In the genomic region with DNA sequence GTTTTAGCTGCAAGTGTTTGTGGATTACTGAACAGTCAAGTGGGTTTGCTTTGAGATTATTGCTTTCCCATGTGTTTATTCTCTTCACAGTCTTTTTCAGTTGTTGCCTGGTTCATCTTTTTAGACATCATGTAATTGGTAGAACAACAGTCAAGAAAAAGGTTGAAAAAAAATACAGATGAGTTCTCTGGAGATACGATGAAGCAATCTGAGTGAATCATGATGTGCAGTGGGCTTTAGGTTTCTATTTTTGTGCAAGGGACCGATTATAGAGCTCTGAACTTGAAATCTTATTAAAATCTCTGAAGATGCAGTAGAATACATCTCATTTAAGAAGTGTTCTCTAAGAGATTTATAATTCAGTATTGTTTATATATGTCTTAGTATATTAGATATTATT, we compare ENCODE assay signal across 18 cellular contexts.
"Had no signal": no experiment of that assay in that cellular context is flagged by ENCODE, and none has a peak within 500 bp of the region (broad histone marks: within the 10 kb centered on the region; RNA-seq: fewer than 3 reads in every experiment).

No MANE protein-coding gene starts in this region.

- H3K27me3 ChIP-seq: heart left ventricle, ovary, right atrium auricular region, sigmoid colon had no signal

- H3K4me3 ChIP-seq: dorsolateral prefrontal cortex, heart left ventricle, mucosa of descending colon, ovary, right atrium auricular region, sigmoid colon had no signal

- H3K27ac ChIP-seq: dorsolateral prefrontal cortex, heart left ventricle, ovary, right atrium auricular region, sigmoid colon had no signal

- DNase-seq: cortex of kidney; dorsolateral prefrontal cortex; effector CD8-positive, alpha-beta T cell; heart left ventricle; hippocampal formation; kidney glomerular epithelial cell; mammary epithelial cell; mucosa of descending colon; natural killer cell; ovary; sigmoid colon; small intestine; stimulated activated CD4-positive, alpha-beta T cell treated with anti-CD3 and anti-CD28 coated beads, Interleukin-2, amount 100 ng/mL, for 48 hours; stimulated activated naive CD4-positive, alpha-beta T cell treated with Interleukin-2 at 50 U/mL for 16 hours; trophoblast cell had no signal

- FAIRE-seq: frontal cortex, small intestine had no signal

- H3K9me3 ChIP-seq: ovary had no signal

- H3K4me1 ChIP-seq: heart left ventricle, right atrium auricular region, sigmoid colon had no signal

- H3K4me1 Mint-ChIP-seq: natural killer cell, neural crest cell had no signal

- H3K27ac Mint-ChIP-seq: natural killer cell had no signal

- H3K4me3 Mint-ChIP-seq: natural killer cell, neural crest cell had no signal

- H3K36me3 ChIP-seq: heart left ventricle, ovary, right atrium auricular region, sigmoid colon had no signal
